Comparison of ENCODE assay signal across 1 cellular context in the genomic region with DNA sequence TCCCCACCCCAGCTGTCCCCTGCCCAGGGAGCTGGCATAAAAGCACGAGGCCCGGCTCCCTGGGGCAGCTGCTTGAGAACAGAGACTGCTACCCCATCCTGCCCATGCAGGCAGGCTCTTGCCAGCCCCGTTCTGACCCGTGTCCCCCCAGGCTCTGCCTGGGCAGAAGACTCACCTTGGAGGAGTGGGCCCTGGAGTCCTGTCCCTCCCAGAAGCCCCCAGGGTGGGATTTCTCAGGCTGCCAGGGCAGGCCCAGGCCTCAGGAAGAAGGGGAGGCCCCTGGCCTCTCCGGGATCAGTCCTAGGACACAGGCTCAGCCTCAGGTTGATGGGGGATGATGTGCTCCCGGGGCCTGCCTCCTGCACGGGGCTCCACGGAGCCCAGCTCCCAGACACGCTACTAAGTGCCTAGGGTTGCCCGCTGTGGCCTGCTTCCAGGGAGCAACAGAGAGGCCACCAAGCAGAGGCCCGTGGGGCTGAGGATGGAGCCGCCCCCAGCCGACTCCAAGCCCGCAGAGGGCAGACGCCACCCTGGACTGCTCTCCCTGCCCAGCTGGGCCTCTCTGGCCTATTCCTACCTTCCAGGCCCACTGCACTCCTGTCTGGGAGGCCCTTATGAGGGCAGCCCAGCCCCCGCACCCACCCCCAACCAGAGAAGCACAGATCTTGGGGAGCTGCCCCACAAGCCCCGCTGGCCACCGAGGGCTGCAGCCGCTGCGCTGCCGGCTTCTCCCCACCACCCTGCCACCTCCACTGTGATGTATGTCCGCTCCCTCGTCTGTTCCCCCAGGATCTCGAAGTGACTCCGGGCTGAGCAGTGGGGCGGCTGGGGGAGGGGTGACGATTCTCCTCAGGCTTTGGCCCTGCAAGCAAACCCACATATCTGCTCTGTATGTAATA.
TF ChIP-seq lines count a peak whose summit lies in the region.

No MANE protein-coding gene starts in this region.

TF ChIP-seq in GM23338, 12 proteins besides CTCF, POLR2A, EP300 and RAD21 (continued from another document):
- TF ChIP-seq, protein P1, sequence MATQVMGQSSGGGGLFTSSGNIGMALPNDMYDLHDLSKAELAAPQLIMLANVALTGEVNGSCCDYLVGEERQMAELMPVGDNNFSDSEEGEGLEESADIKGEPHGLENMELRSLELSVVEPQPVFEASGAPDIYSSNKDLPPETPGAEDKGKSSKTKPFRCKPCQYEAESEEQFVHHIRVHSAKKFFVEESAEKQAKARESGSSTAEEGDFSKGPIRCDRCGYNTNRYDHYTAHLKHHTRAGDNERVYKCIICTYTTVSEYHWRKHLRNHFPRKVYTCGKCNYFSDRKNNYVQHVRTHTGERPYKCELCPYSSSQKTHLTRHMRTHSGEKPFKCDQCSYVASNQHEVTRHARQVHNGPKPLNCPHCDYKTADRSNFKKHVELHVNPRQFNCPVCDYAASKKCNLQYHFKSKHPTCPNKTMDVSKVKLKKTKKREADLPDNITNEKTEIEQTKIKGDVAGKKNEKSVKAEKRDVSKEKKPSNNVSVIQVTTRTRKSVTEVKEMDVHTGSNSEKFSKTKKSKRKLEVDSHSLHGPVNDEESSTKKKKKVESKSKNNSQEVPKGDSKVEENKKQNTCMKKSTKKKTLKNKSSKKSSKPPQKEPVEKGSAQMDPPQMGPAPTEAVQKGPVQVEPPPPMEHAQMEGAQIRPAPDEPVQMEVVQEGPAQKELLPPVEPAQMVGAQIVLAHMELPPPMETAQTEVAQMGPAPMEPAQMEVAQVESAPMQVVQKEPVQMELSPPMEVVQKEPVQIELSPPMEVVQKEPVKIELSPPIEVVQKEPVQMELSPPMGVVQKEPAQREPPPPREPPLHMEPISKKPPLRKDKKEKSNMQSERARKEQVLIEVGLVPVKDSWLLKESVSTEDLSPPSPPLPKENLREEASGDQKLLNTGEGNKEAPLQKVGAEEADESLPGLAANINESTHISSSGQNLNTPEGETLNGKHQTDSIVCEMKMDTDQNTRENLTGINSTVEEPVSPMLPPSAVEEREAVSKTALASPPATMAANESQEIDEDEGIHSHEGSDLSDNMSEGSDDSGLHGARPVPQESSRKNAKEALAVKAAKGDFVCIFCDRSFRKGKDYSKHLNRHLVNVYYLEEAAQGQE (IDR thresholded peaks at IDR 0.05; ENCODE audit: unreplicated experiment), result no peak
